Comparison of ENCODE assay signal across 10 cellular contexts in genomic region chr7:75452494-75452955, GRCh38. TPM values are rescaled to one million over a fixed set of nuclear protein-coding genes. Genes with fewer than 3 reads are reported as not detected.
DNase-seq lines count a peak whose midpoint lies in the region; ATAC-seq, FAIRE-seq and TF ChIP-seq lines count a peak whose summit lies in the region.
"Not testable (repeated sequence)": the region's sequence is repeated elsewhere in the genome, so short reads cannot be mapped to it uniquely, and the experiment has no call there.
"Had no signal": no experiment of that assay in that cellular context is flagged by ENCODE, and none has a peak within 500 bp of the region (broad histone marks: within the 10 kb centered on the region; RNA-seq: fewer than 3 reads in every experiment).

No MANE protein-coding gene starts in this region.

- H2AFZ ChIP-seq in PC-3 (ENCODE audit: low read length); K562 (ENCODE audit: low read depth, low read length): not testable (repeated sequence)

- in situ Hi-C loops in K562 (cut with MboI): loop anchor here (5.0 to 10.0 kb wide), 3 partner anchors 192 to 1185 kb away; no protein-coding TSS in a partner anchor

- ATAC-seq in GM18517 (IDR thresholded peaks at IDR 0.05; ENCODE audit: unreplicated experiment) (peak; percentile 89), GM21619 (IDR thresholded peaks at IDR 0.05; ENCODE audit: unreplicated experiment) (peak; percentile 80), HG03108 (IDR thresholded peaks at IDR 0.05; ENCODE audit: unreplicated experiment) (peak; percentile 84), PC-3 (peak; percentile 94), K562 (peak; percentile 97), Right ventricle myocardium inferior (peak; percentile 67)
- ATAC-seq in natural killer cell treated with Interleukin-12 subunit alpha and Interleukin-12 subunit beta and Interleukin-15 and Interleukin-18, amount 100 ng/mL, for 72 hours: peak; percentile 71 to 79

- TF ChIP-seq RAD21 in K562 (CRISPR knock-in tag; conservative IDR thresholded peaks at IDR 0.05 in 1 of 2, IDR thresholded peaks at IDR 0.05 in 1 of 2): not testable (repeated sequence)

- not testable (repeated sequence) for H3K9me3 ChIP-seq in A673 (ENCODE audit: low read depth, low read length, poor library complexity, severe bottlenecking); PC-3 (ENCODE audit: low read length); K562 (replicated peaks; ENCODE audit: control insufficient read depth, insufficient read depth, low read depth, low read length)

- POLR2A ChIA-PET in A673 (lab: Charles Lee; ENCODE audit: low non-redundant PET); PC-3 (lab: Charles Lee; ENCODE audit: unreplicated experiment); K562 (lab: Yijun Ruan, JAX): not testable (repeated sequence)

- not testable (repeated sequence) for H3K4me3 ChIP-seq in A673 (ENCODE audit: low read depth, low read length, poor library complexity, severe bottlenecking); PC-3 (ENCODE audit: low read length); K562

- not testable (repeated sequence) for H3F3A ChIP-seq in PC-3 (ENCODE audit: low read length, unreplicated experiment)

- H3K36me3 ChIP-seq in A673 (ENCODE audit: insufficient read depth, low read length, poor library complexity, severe bottlenecking); PC-3 (ENCODE audit: low read depth, low read length); K562 (ENCODE audit: control insufficient read depth, insufficient read depth, low read length): not testable (repeated sequence)

- not testable (repeated sequence) for H3K27ac Mint-ChIP-seq in natural killer cell treated with Interleukin-12 subunit alpha and Interleukin-12 subunit beta and Interleukin-15 and Interleukin-18, amount 100 ng/mL, for 72 hours

- H3K9ac ChIP-seq in PC-3 (ENCODE audit: low read length); K562 (ENCODE audit: insufficient read depth in 1 of 2, low read depth in 2 of 2, low read length in 2 of 2): not testable (repeated sequence)

- TF ChIP-seq EP300 in K562 (IDR thresholded peaks at IDR 0.05; ENCODE audit: low read length): not testable (repeated sequence)

- DNase-seq in A673 (ENCODE audit: low spot score); PC-3; K562 (ENCODE audit: extremely low read depth in 1 of 4, low spot score in 3 of 4); Right ventricle myocardium inferior (ENCODE audit: missing footprints); natural killer cell treated with Interleukin-12 subunit alpha and Interleukin-12 subunit beta and Interleukin-15 and Interleukin-18, amount 100 ng/mL, for 72 hours (ENCODE audit: low spot score): not testable (repeated sequence)

- not testable (repeated sequence) for H3K9me2 ChIP-seq in PC-3 (replicated peaks; ENCODE audit: low read length)

- intact Hi-C loops in A673 (cut with micrococcal nuclease; ENCODE audit: unreplicated experiment); PC-3 (cut with micrococcal nuclease); K562 (cut with micrococcal nuclease); Right ventricle myocardium inferior (cut with DNase I): not testable (repeated sequence)

- H3K9me1 ChIP-seq in K562 (ENCODE audit: control insufficient read depth, insufficient read depth, low read length): not testable (repeated sequence)

- H3K4me1 ChIP-seq in A673 (ENCODE audit: insufficient read depth, low read length, poor library complexity, severe bottlenecking); PC-3 (ENCODE audit: insufficient read depth, low read length); K562 (replicated peaks in 1 of 2; ENCODE audit: control insufficient read depth in 2 of 2, insufficient read depth in 2 of 2, low read length in 2 of 2): not testable (repeated sequence)

- H3K36me3 Mint-ChIP-seq in natural killer cell treated with Interleukin-12 subunit alpha and Interleukin-12 subunit beta and Interleukin-15 and Interleukin-18, amount 100 ng/mL, for 72 hours: not testable (repeated sequence)

- CTCF ChIA-PET in A673 (lab: Charles Lee); PC-3 (lab: Charles Lee); K562 (lab: Yijun Ruan, JAX; ENCODE audit: low intra/inter-chr PET ratio): not testable (repeated sequence)

- not testable (repeated sequence) for H3K4me3 Mint-ChIP-seq in natural killer cell treated with Interleukin-12 subunit alpha and Interleukin-12 subunit beta and Interleukin-15 and Interleukin-18, amount 100 ng/mL, for 72 hours

- not testable (repeated sequence) for TF ChIP-seq POLR2A in K562 (conservative IDR thresholded peaks at IDR 0.05)

- not testable (repeated sequence) for H3K27me3 ChIP-seq in A673 (replicated peaks; ENCODE audit: insufficient read depth, low read depth, low read length, poor library complexity); PC-3 (ENCODE audit: low read length); K562 (ENCODE audit: control insufficient read depth in 2 of 2, insufficient read depth in 2 of 2, low read length in 2 of 2)

- H3K9me3 Mint-ChIP-seq in natural killer cell treated with Interleukin-12 subunit alpha and Interleukin-12 subunit beta and Interleukin-15 and Interleukin-18, amount 100 ng/mL, for 72 hours: not testable (repeated sequence)

- FAIRE-seq in K562 (lab: Jason Lieb, UNC): peak; percentile 81

- WGBS in K562 (ENCODE audit: insufficient coverage, low coverage, missing lambda C conversion rate): 26% methylated on average over 3 of the region's 4 CpGs

- H3K4me1 Mint-ChIP-seq in natural killer cell treated with Interleukin-12 subunit alpha and Interleukin-12 subunit beta and Interleukin-15 and Interleukin-18, amount 100 ng/mL, for 72 hours (ENCODE audit: low read depth in 2 of 2): not testable (repeated sequence)

- H3K27ac ChIP-seq in A673 (ENCODE audit: low read depth, low read length, poor library complexity, severe bottlenecking); PC-3 (ENCODE audit: low read length); K562 (ENCODE audit: extremely low read depth, low read depth, low read length): not testable (repeated sequence)

- peak; percentile 48 for TF ChIP-seq CTCF in A673 (conservative IDR thresholded peaks at IDR 0.05; ENCODE audit: low read depth, low read length)
- peak; percentile 45 for TF ChIP-seq CTCF in PC-3 (conservative IDR thresholded peaks at IDR 0.05; ENCODE audit: low read depth, low read length)
- TF ChIP-seq CTCF in K562 (IDR thresholded peaks at IDR 0.05 in 2 of 3, conservative IDR thresholded peaks at IDR 0.05 in 1 of 3; ENCODE audit: insufficient read depth in 2 of 3, low read depth in 1 of 3, low read length in 3 of 3): peak in 1 of 3 experiments; percentile 53; a peak in 3 of 6 replicates

- H3K79me2 ChIP-seq in PC-3 (ENCODE audit: low read length); K562 (ENCODE audit: control insufficient read depth, insufficient read depth, low read length): not testable (repeated sequence)

- H3K27me3 Mint-ChIP-seq in natural killer cell treated with Interleukin-12 subunit alpha and Interleukin-12 subunit beta and Interleukin-15 and Interleukin-18, amount 100 ng/mL, for 72 hours: not testable (repeated sequence)

- H3K4me2 ChIP-seq in PC-3 (ENCODE audit: low read length); K562 (ENCODE audit: insufficient read depth, low read length): not testable (repeated sequence)

- H4K20me1 ChIP-seq in PC-3 (ENCODE audit: low read length); K562 (replicated peaks; ENCODE audit: control insufficient read depth, insufficient read depth, low read length): not testable (repeated sequence)

- BruUV-seq in A673 (replicated peaks; lab: Mats Ljungman, UMichigan); PC-3 (replicated peaks; lab: Mats Ljungman, UMichigan); K562 (replicated peaks; lab: Mats Ljungman, UMichigan): not testable (repeated sequence)

RNA-seq across cellular contexts. Expression of gene POM121C, which starts 33.6 kb away (rescaled TPM):
- total RNA-seq in A673 (2021) (58.6 and 62.1 TPM in 2 replicates), PC-3 (2014; rRNA removed) (11.0 and 23.8 TPM in 2 replicates), K562 (2014; rRNA removed) (11.6 and 15.2 TPM in 2 replicates), K562 (2014; rRNA removed; fragmentation: Illumina TruSeq; extraction: Trizol) (21.4 and 24.2 TPM in 2 replicates), K562 (2015; rRNA removed; fragmentation: Illumina TruSeq; extraction: Trizol) (14.3 and 17.2 TPM in 2 replicates), K562 (2021) (88.2 and 93.4 TPM in 2 replicates), Right ventricle myocardium inferior (19.4 TPM)
- 282 and 307 TPM in 2 replicates for total RNA-seq in K562 (2011; cell fraction: chromatin; rRNA removed; ENCODE audit: low replicate concordance)
- 108 and 118 TPM in 2 replicates for total RNA-seq in K562 (2011; cell fraction: nucleolus; rRNA removed)
- total RNA-seq in K562 (2011; cell fraction: nucleoplasm; rRNA removed): 173 and 267 TPM in 2 replicates
- polyA plus RNA-seq in K562 (2011; rRNA removed) (25.1 and 25.6 TPM in 2 replicates), K562 (2014; fragmentation: Illumina TruSeq; extraction: Trizol) (77.4 and 119 TPM in 2 replicates), K562 (2014; fragmentation: Nextera tagmentation; extraction: Ambion mirVana) (1 to 10 TPM; 7.1 to 8.9 TPM), K562 (2014; rRNA removed) (31.2 and 33.2 TPM in 2 replicates)
- polyA plus RNA-seq in K562 (2011; cell fraction: cytosol; rRNA removed): 15.0 and 18.9 TPM in 2 replicates
- 64.5 and 64.7 TPM in 2 replicates for polyA plus RNA-seq in K562 (2011; cell fraction: nucleus; rRNA removed)
- polyA plus RNA-seq in K562 (2012): 57.9 and 77.3 TPM in 2 replicates
- polyA minus RNA-seq in K562 (2011; rRNA and poly(A)+ RNA removed): 48.3 and 63.1 TPM in 2 replicates
- polyA minus RNA-seq in K562 (2011; cell fraction: cytosol; rRNA and poly(A)+ RNA removed): 31.2 and 58.0 TPM in 2 replicates
- polyA minus RNA-seq in K562 (2011; cell fraction: nucleus; rRNA and poly(A)+ RNA removed): 23.4 and 43.8 TPM in 2 replicates
- 100 to 1,000 TPM in 1 of 2 donors, 10 to 100 TPM in 1; 95.9 to 107 TPM for total RNA-seq in natural killer cell treated with Interleukin-12 subunit alpha and Interleukin-12 subunit beta and Interleukin-15 and Interleukin-18, amount 100 ng/mL, for 72 hours

RNA-seq across cellular contexts. Expression of gene SPDYE5, which starts 39.6 kb away (rescaled TPM):
- not detected in 2 replicates for total RNA-seq in A673 (2021)
- total RNA-seq in PC-3 (2014; rRNA removed): 0.18 TPM in 1 of 2 replicates, not detected in the other
- 0.16 and 1.2 TPM in 2 replicates for total RNA-seq in K562 (2011; cell fraction: chromatin; rRNA removed; ENCODE audit: low replicate concordance)
- 0.17 TPM in 1 of 2 replicates, not detected in the other for total RNA-seq in K562 (2011; cell fraction: nucleolus; rRNA removed)
- 0.23 TPM in 1 of 2 replicates, not detected in the other for total RNA-seq in K562 (2011; cell fraction: nucleoplasm; rRNA removed)
- not detected in 2 replicates for total RNA-seq in K562 (2014; rRNA removed)
- total RNA-seq in K562 (2014; rRNA removed; fragmentation: Illumina TruSeq; extraction: Trizol): 0.07 TPM in 1 of 2 replicates, not detected in the other
- not detected in 2 replicates for total RNA-seq in K562 (2015; rRNA removed; fragmentation: Illumina TruSeq; extraction: Trizol)
- 0.09 TPM in 1 of 2 replicates, not detected in the other for total RNA-seq in K562 (2021)
- not detected in 2 replicates for polyA plus RNA-seq in K562 (2011; rRNA removed)
- 0.03 TPM in 1 of 2 replicates, not detected in the other for polyA plus RNA-seq in K562 (2011; cell fraction: cytosol; rRNA removed)
- polyA plus RNA-seq in K562 (2011; cell fraction: nucleus; rRNA removed): 0.04 TPM in 1 of 2 replicates, not detected in the other
- polyA plus RNA-seq in K562 (2012): 0.55 and 0.72 TPM in 2 replicates
- polyA plus RNA-seq in K562 (2014; fragmentation: Illumina TruSeq; extraction: Trizol): not detected in 2 replicates
- under 1 TPM; 0.13 to 0.28 TPM for polyA plus RNA-seq in K562 (2014; fragmentation: Nextera tagmentation; extraction: Ambion mirVana)
- polyA plus RNA-seq in K562 (2014; rRNA removed): not detected in 2 replicates
- not detected in 2 replicates for polyA minus RNA-seq in K562 (2011; rRNA and poly(A)+ RNA removed)
- polyA minus RNA-seq in K562 (2011; cell fraction: cytosol; rRNA and poly(A)+ RNA removed): not detected in 2 replicates
- polyA minus RNA-seq in K562 (2011; cell fraction: nucleus; rRNA and poly(A)+ RNA removed): not detected in 2 replicates
- not detected for total RNA-seq in Right ventricle myocardium inferior
- not detected for total RNA-seq in natural killer cell treated with Interleukin-12 subunit alpha and Interleukin-12 subunit beta and Interleukin-15 and Interleukin-18, amount 100 ng/mL, for 72 hours
- total RNA-seq: activated T-helper 1 cell treated with anti-CD3 and anti-CD28 coated beads, Interleukin-12 subunit alpha, Interleukin-12 subunit beta, Interleukin-2, Interleukin-4 antibody, amounts not matched to agents 30 ng/mL and 10 ng/mL and 1 ng/mL, durations not matched to agents 14 hours and 24 hours and 36 hours; uterus had no signal

RNA-seq across cellular contexts. Expression of gene TRIM73, which starts 57.1 kb away (rescaled TPM):
- 0.39 and 0.55 TPM in 2 replicates for total RNA-seq in A673 (2021)
- 5.2 and 6.4 TPM in 2 replicates for total RNA-seq in PC-3 (2014; rRNA removed)
- total RNA-seq in K562 (2011; cell fraction: chromatin; rRNA removed; ENCODE audit: low replicate concordance): 1.1 and 4.1 TPM in 2 replicates
- 2.1 and 3.0 TPM in 2 replicates for total RNA-seq in K562 (2011; cell fraction: nucleolus; rRNA removed)
- 1.9 and 2.1 TPM in 2 replicates for total RNA-seq in K562 (2011; cell fraction: nucleoplasm; rRNA removed)
- 0.64 and 1.2 TPM in 2 replicates for total RNA-seq in K562 (2014; rRNA removed)
- 0.04 TPM in 1 of 2 replicates, not detected in the other for total RNA-seq in K562 (2014; rRNA removed; fragmentation: Illumina TruSeq; extraction: Trizol)
- total RNA-seq in K562 (2015; rRNA removed; fragmentation: Illumina TruSeq; extraction: Trizol): 0.41 and 0.80 TPM in 2 replicates
- total RNA-seq in K562 (2021): 1.2 and 1.4 TPM in 2 replicates
- 0.30 TPM in 1 of 2 replicates, not detected in the other for polyA plus RNA-seq in K562 (2011; rRNA removed)
- polyA plus RNA-seq in K562 (2011; cell fraction: cytosol; rRNA removed): 0.03 and 0.42 TPM in 2 replicates
- 1.8 and 4.8 TPM in 2 replicates for polyA plus RNA-seq in K562 (2011; cell fraction: nucleus; rRNA removed)
- 0.52 and 4.5 TPM in 2 replicates for polyA plus RNA-seq in K562 (2012)
- 0.15 TPM in 1 of 2 replicates, not detected in the other for polyA plus RNA-seq in K562 (2014; fragmentation: Illumina TruSeq; extraction: Trizol)
- polyA plus RNA-seq in K562 (2014; fragmentation: Nextera tagmentation; extraction: Ambion mirVana): not detected
- 0.28 and 0.90 TPM in 2 replicates for polyA plus RNA-seq in K562 (2014; rRNA removed)
- 0.14 TPM in 1 of 2 replicates, not detected in the other for polyA minus RNA-seq in K562 (2011; rRNA and poly(A)+ RNA removed)
- polyA minus RNA-seq in K562 (2011; cell fraction: cytosol; rRNA and poly(A)+ RNA removed): not detected in 2 replicates
- polyA minus RNA-seq in K562 (2011; cell fraction: nucleus; rRNA and poly(A)+ RNA removed): 0.40 and 0.44 TPM in 2 replicates
- total RNA-seq in Right ventricle myocardium inferior: 0.41 TPM
- 1 to 10 TPM; 2.1 to 5.2 TPM for total RNA-seq in natural killer cell treated with Interleukin-12 subunit alpha and Interleukin-12 subunit beta and Interleukin-15 and Interleukin-18, amount 100 ng/mL, for 72 hours
